ENCODE assay signal across 9 cellular contexts in genomic region chr16:67552476-67552875, GRCh38. TPM values are rescaled to one million over a fixed set of nuclear protein-coding genes. Genes with fewer than 3 reads are reported as not detected.
A peak's percentile ranks its signal among the peaks of the same experiment; 100 is the strongest.
DNase-seq lines count a peak whose midpoint lies in the region; ATAC-seq and TF ChIP-seq lines count a peak whose summit lies in the region.
"Had no signal": no experiment of that assay in that cellular context is flagged by ENCODE, and none has a peak within 500 bp of the region (broad histone marks: within the 10 kb centered on the region; RNA-seq: fewer than 3 reads in every experiment).

No MANE protein-coding gene starts in this region.

- peak; percentile 58 for TF ChIP-seq POLR2A in Raji (IDR thresholded peaks at IDR 0.05; ENCODE audit: insufficient read depth, low read depth, low read length)
- TF ChIP-seq POLR2A in spleen (IDR thresholded peaks at IDR 0.05) = no peak

- H3K36me3 Mint-ChIP-seq in activated CD4-positive, alpha-beta T cell treated with anti-CD3 and anti-CD28 coated beads, Interleukin-2, amount 10 ng/mL, durations not matched to agents 24 days and 14 days (ENCODE audit: low read depth) = peaks cover 2% of the 10 kb centered on the region
- no peaks in the 10 kb centered on the region for H3K36me3 Mint-ChIP-seq in chondrocyte (ENCODE audit: low read depth)

- ATAC-seq in heart right ventricle (peak; percentile 7 to 71 (median 56)), HG03108 (IDR thresholded peaks at IDR 0.05; ENCODE audit: unreplicated experiment) (no peak), HG02571 (IDR thresholded peaks at IDR 0.05; ENCODE audit: unreplicated experiment) (no peak)

- DNase-seq in activated CD4-positive, alpha-beta T cell treated with anti-CD3 and anti-CD28 coated beads, Interleukin-2, amount 10 ng/mL, durations not matched to agents 24 days and 14 days = no peak
- no peak for DNase-seq in activated CD4-positive, alpha-beta T cell treated with anti-CD3 and anti-CD28 coated beads, Interleukin-2, amount 50 U/mL, for 1 hour
- peak in 1 of 2 donors; percentile 52 for DNase-seq in heart right ventricle
- peak; percentile 73 for DNase-seq in spleen
- no peak for DNase-seq in chondrocyte (ENCODE audit: low spot score)
- DNase-seq: NCI-H1436 had no signal

- peak overlapping the region; percentile 8 for H3K27ac Mint-ChIP-seq in activated CD4-positive, alpha-beta T cell treated with anti-CD3 and anti-CD28 coated beads, Interleukin-2, amount 10 ng/mL, durations not matched to agents 24 days and 14 days
- no peak overlapping the region for H3K27ac Mint-ChIP-seq in chondrocyte (ENCODE audit: unreplicated experiment)

- H3K9me3 Mint-ChIP-seq in activated CD4-positive, alpha-beta T cell treated with anti-CD3 and anti-CD28 coated beads, Interleukin-2, amount 10 ng/mL, durations not matched to agents 24 days and 14 days = no peaks in the 10 kb centered on the region
- H3K9me3 Mint-ChIP-seq in chondrocyte (ENCODE audit: low read depth) = no peaks in the 10 kb centered on the region

- intact Hi-C loops in activated CD4-positive, alpha-beta T cell treated with anti-CD3 and anti-CD28 coated beads, Interleukin-2, amount 10 ng/mL, durations not matched to agents 24 days and 14 days (cut with micrococcal nuclease) = no loop called here
- intact Hi-C loops in heart right ventricle (cut with DNase I) (loop anchor here in 1 of 10 donors (10.0 kb wide), 1 partner anchor 1158 kb away; no protein-coding TSS in a partner anchor), spleen (cut with DNase I; ENCODE audit: low total_unique reads) (no loop called here)

- H3K27ac ChIP-seq in heart right ventricle = peak overlapping the region in 9 of 10 donors; percentile 47 to 80 (median 63)
- H3K27ac ChIP-seq in spleen = peak overlapping the region; percentile 53 to 96 (median 72)

- H3K4me1 ChIP-seq in heart right ventricle (peaks cover 7 to 58% (median 34%) of the 10 kb centered on the region in 9 donors), spleen (peaks cover 52 to 99% (median 77%) of the 10 kb centered on the region in 6 donors)

- peaks cover 44% of the 10 kb centered on the region for H3K4me1 Mint-ChIP-seq in activated CD4-positive, alpha-beta T cell treated with anti-CD3 and anti-CD28 coated beads, Interleukin-2, amount 10 ng/mL, durations not matched to agents 24 days and 14 days
- peaks cover 15% of the 10 kb centered on the region for H3K4me1 Mint-ChIP-seq in chondrocyte (ENCODE audit: low read depth)

- H3K27me3 ChIP-seq in heart right ventricle (no peaks in the 10 kb centered on the region), spleen (replicated peaks in 1 of 7) (no peaks in the 10 kb centered on the region)

- peaks cover 0 to 21% (median 0%) of the 10 kb centered on the region in 9 donors for H3K36me3 ChIP-seq in heart right ventricle
- peaks cover 0 to 33% (median 0%) of the 10 kb centered on the region in 6 donors for H3K36me3 ChIP-seq in spleen

- H3K9me3 ChIP-seq in heart right ventricle (no peaks in the 10 kb centered on the region), spleen (no peaks in the 10 kb centered on the region)

- TF ChIP-seq CTCF in heart right ventricle (IDR thresholded peaks at IDR 0.05) = no peak
- TF ChIP-seq CTCF in spleen (IDR thresholded peaks at IDR 0.05 in 8 of 11, conservative IDR thresholded peaks at IDR 0.05 in 3 of 11) = no peak
- TF ChIP-seq CTCF in chondrocyte (IDR thresholded peaks at IDR 0.05) = no peak

- no peak overlapping the region for H3K4me3 Mint-ChIP-seq in activated CD4-positive, alpha-beta T cell treated with anti-CD3 and anti-CD28 coated beads, Interleukin-2, amount 10 ng/mL, durations not matched to agents 24 days and 14 days
- no peak overlapping the region for H3K4me3 Mint-ChIP-seq in chondrocyte (ENCODE audit: unreplicated experiment)

- H3K27me3 Mint-ChIP-seq in activated CD4-positive, alpha-beta T cell treated with anti-CD3 and anti-CD28 coated beads, Interleukin-2, amount 10 ng/mL, durations not matched to agents 24 days and 14 days = no peaks in the 10 kb centered on the region
- H3K27me3 Mint-ChIP-seq in chondrocyte (ENCODE audit: low read depth) = no peaks in the 10 kb centered on the region

- 11 to 19% methylated on average over 4 of the region's 4 CpGs for WGBS in heart right ventricle, 2 donors
- WGBS in spleen, 5 donors = 20 to 55% (median 24%) methylated on average over 4 of the region's 4 CpGs

- H3K4me3 ChIP-seq in heart right ventricle (no peak overlapping the region), spleen (no peak overlapping the region)

RNA-seq across cellular contexts. Expression of gene CTCF, which starts 9.8 kb away (rescaled TPM):
- total RNA-seq in activated CD4-positive, alpha-beta T cell treated with anti-CD3 and anti-CD28 coated beads, Interleukin-2, amount 10 ng/mL, durations not matched to agents 24 days and 14 days = 60.2 and 62.5 TPM in 2 replicates
- total RNA-seq in heart right ventricle (10 to 100 TPM; 20.5 to 31.0 (median 24.8) TPM), spleen (10 to 100 TPM; 47.6 to 67.7 (median 50.8) TPM), chondrocyte (31.2 to 34.2 TPM (median 32.3 TPM) in 3 replicates)
- polyA plus RNA-seq in heart right ventricle (10 to 100 TPM; 11.9 to 20.7 TPM), spleen (10 to 100 TPM; 24.4 to 36.7 (median 25.6) TPM)

RNA-seq across cellular contexts. Expression of gene RIPOR1, which starts 23.8 kb away (rescaled TPM):
- 23.3 and 27.7 TPM in 2 replicates for total RNA-seq in activated CD4-positive, alpha-beta T cell treated with anti-CD3 and anti-CD28 coated beads, Interleukin-2, amount 10 ng/mL, durations not matched to agents 24 days and 14 days
- total RNA-seq in heart right ventricle = 10 to 100 TPM; 45.9 to 86.1 (median 73.8) TPM
- 10 to 100 TPM; 40.0 to 66.9 TPM for polyA plus RNA-seq in heart right ventricle
- 100 to 1,000 TPM; 114 to 242 (median 188) TPM for total RNA-seq in spleen
- polyA plus RNA-seq in spleen = 10 to 100 TPM; 29.9 to 84.7 (median 69.9) TPM
- total RNA-seq in chondrocyte = 52.0 to 99.1 TPM (median 97.6 TPM) in 3 replicates

Comparison
In these comparisons a context has a peak if more than half of its experiments do, and no peak if none do; other contexts are left out.
1. ATAC-seq: peak in heart right ventricle (8 of 8); none in HG03108 (single experiment) and HG02571 (single experiment).